ENCODE assay signal across 1 cellular context in genomic region chr17:28747046-28747691, GRCh38.
TF ChIP-seq lines count a peak whose summit lies in the region.

No MANE protein-coding gene starts in this region.

TF ChIP-seq in IMR-90, 13 proteins besides CTCF, POLR2A, EP300 and RAD21:
- TF ChIP-seq CEBPB (IDR thresholded peaks at IDR 0.05; ENCODE audit: low read depth, low read length) (no peak), ELK1 (IDR thresholded peaks at IDR 0.05; ENCODE audit: borderline replicate concordance, low read depth, low read length) (no peak), CHD1 (IDR thresholded peaks at IDR 0.05; ENCODE audit: low read depth, low read length) (no peak), FOS (IDR thresholded peaks at IDR 0.05; ENCODE audit: low read depth, low read length) (no peak), NFE2L2 (IDR thresholded peaks at IDR 0.05; ENCODE audit: low read depth, low read length) (no peak), MXI1 (IDR thresholded peaks at IDR 0.05; ENCODE audit: borderline replicate concordance, low read depth, low read length) (no peak)
